8 cellular contexts compared by ENCODE assay signal in the genomic region with DNA sequence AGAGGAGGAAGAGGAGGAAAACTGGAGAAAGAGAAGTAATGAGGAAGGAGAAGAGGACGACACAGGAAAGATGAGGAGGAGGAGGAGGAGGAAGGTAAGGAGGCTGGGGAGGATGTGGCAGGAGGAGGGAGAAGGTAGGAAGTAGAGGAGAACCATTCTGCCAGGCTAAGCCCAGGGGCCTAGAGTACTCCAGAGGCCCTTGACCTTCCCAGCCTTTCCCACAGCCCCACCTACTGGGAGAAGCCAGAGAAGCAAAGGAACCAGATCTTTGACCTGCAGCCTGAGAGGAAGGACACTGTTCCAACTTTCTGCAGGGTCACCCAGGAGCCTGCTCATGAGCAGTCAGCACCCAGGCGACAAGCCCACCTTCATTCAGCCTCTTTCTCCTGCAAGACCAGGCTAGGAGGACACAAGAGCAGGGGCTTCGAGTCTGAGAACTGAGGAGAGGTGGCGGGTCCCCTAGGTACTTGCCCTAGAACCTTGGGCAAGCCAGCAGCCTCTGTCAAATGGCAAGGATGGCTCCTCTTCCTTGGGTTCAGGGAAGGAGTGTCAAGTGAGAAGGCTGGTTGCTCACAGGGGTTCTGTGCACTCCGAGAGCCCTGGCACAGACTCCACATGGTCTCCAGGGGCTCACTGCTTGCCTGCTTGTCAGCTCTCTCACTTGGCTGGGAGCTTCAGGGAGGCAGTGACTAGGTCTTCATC. TPM values are rescaled to one million over a fixed set of nuclear protein-coding genes. Genes with fewer than 3 reads are reported as not detected.
DNase-seq lines count a peak whose midpoint lies in the region; ATAC-seq and TF ChIP-seq lines count a peak whose summit lies in the region.

No MANE protein-coding gene starts in this region.

- TF ChIP-seq POLR2A in breast epithelium (IDR thresholded peaks at IDR 0.05), result no peak

- no peak overlapping the region for H2BK5ac ChIP-seq in mesendoderm (ENCODE audit: low read length)

- WGBS in mesendoderm (ENCODE audit: extremely low coverage, insufficient coverage, low lambda C conversion rate), result no CpG with 5 or more reads among the region's 5 CpGs

- DNase-seq in CD1c-positive myeloid dendritic cell (ENCODE audit: extremely low spot score), result peak; percentile 18
- DNase-seq in Kasumi-1 (lab: John Stamatoyannopoulos, UW), result peak; percentile 27 to 31
- peak in 1 of 2 donors; percentile 18 for DNase-seq in breast epithelium (ENCODE audit: low spot score in 2 of 2)
- peak; percentile 80 for DNase-seq in mesendoderm
- no peak for DNase-seq in AG20443 (ENCODE audit: low spot score)

- no peak overlapping the region for H4K8ac ChIP-seq in mesendoderm (ENCODE audit: low read depth, low read length)

- H3K18ac ChIP-seq in mesendoderm (ENCODE audit: low read length), result no peak overlapping the region

- no peak overlapping the region for H3K9ac ChIP-seq in mesendoderm (ENCODE audit: low read length)

- no peak overlapping the region for H3K23ac ChIP-seq in mesendoderm (ENCODE audit: low read length)

- H2AK5ac ChIP-seq in mesendoderm (ENCODE audit: low read length), result no peak overlapping the region

- no peaks in the 10 kb centered on the region for H3K79me2 ChIP-seq in mesendoderm (ENCODE audit: control insufficient read depth, insufficient read depth, low read length)

- H3K79me1 ChIP-seq in mesendoderm (ENCODE audit: low read length), result no peaks in the 10 kb centered on the region

- no peak for ATAC-seq in HG02981 (IDR thresholded peaks at IDR 0.05; ENCODE audit: unreplicated experiment)
- ATAC-seq in activated T-helper 17 cell treated with anti-CD3 and anti-CD28 coated beads, Interleukin-2, amount 50 U/mL, for 72 hours (replicated peaks), result no peak
- ATAC-seq in HG02610 (IDR thresholded peaks at IDR 0.05; ENCODE audit: unreplicated experiment), result no peak

- H2BK15ac ChIP-seq in mesendoderm (replicated peaks; ENCODE audit: low read depth), result no peak overlapping the region

- no peak overlapping the region for H3K4me3 ChIP-seq in breast epithelium
- no peak overlapping the region for H3K4me3 ChIP-seq in mesendoderm (ENCODE audit: low read length)

- no peak overlapping the region for H3K27ac Mint-ChIP-seq in activated T-helper 17 cell treated with anti-CD3 and anti-CD28 coated beads, Interleukin-2, amount 50 U/mL, for 72 hours

- H3K27ac ChIP-seq in breast epithelium (peak overlapping the region; percentile 50 to 96), mesendoderm (ENCODE audit: low read depth, low read length) (no peak overlapping the region)

- no peaks in the 10 kb centered on the region for H3K36me3 Mint-ChIP-seq in activated T-helper 17 cell treated with anti-CD3 and anti-CD28 coated beads, Interleukin-2, amount 50 U/mL, for 72 hours (ENCODE audit: low read depth)

- intact Hi-C loops in breast epithelium (cut with DNase I; ENCODE audit: low total_unique reads), result loop anchor here (5.0 kb wide), 1 partner anchor 34 kb away; no protein-coding TSS in a partner anchor

- no peak overlapping the region for H3K4me3 Mint-ChIP-seq in activated T-helper 17 cell treated with anti-CD3 and anti-CD28 coated beads, Interleukin-2, amount 50 U/mL, for 72 hours

- no peaks in the 10 kb centered on the region for H3K9me3 ChIP-seq in breast epithelium

- H3K36me3 ChIP-seq in breast epithelium (no peaks in the 10 kb centered on the region), mesendoderm (ENCODE audit: control insufficient read depth, insufficient read depth, low read length) (no peaks in the 10 kb centered on the region)

- H3K4ac ChIP-seq in mesendoderm (ENCODE audit: low read depth, low read length), result no peak overlapping the region

- peak overlapping the region; percentile 19 for H3K56ac ChIP-seq in mesendoderm (ENCODE audit: low read length)

- peaks cover 0 to 3% of the 10 kb centered on the region in 2 donors for H3K4me1 ChIP-seq in breast epithelium
- no peaks in the 10 kb centered on the region for H3K4me1 ChIP-seq in mesendoderm (ENCODE audit: control insufficient read depth, low read depth, low read length)

- no peak overlapping the region for H2BK120ac ChIP-seq in mesendoderm (ENCODE audit: low read depth, low read length)

- no peak overlapping the region for H3K4me2 ChIP-seq in mesendoderm (ENCODE audit: low read length)

- H3K27me3 Mint-ChIP-seq in activated T-helper 17 cell treated with anti-CD3 and anti-CD28 coated beads, Interleukin-2, amount 50 U/mL, for 72 hours, result peaks cover 27% of the 10 kb centered on the region

- H3K4me1 Mint-ChIP-seq in activated T-helper 17 cell treated with anti-CD3 and anti-CD28 coated beads, Interleukin-2, amount 50 U/mL, for 72 hours, result peaks cover 10% of the 10 kb centered on the region

- H4K5ac ChIP-seq in mesendoderm (ENCODE audit: low read length), result no peak overlapping the region

- H3K27me3 ChIP-seq in breast epithelium, result no peaks in the 10 kb centered on the region
- no peaks in the 10 kb centered on the region for H3K27me3 ChIP-seq in mesendoderm (ENCODE audit: insufficient read depth, low read length, poor library complexity)

- no peaks in the 10 kb centered on the region for H3K9me3 Mint-ChIP-seq in activated T-helper 17 cell treated with anti-CD3 and anti-CD28 coated beads, Interleukin-2, amount 50 U/mL, for 72 hours

- TF ChIP-seq CTCF in breast epithelium (IDR thresholded peaks at IDR 0.05), result no peak

RNA-seq across cellular contexts. Expression of a gene that starts 27.9 kb away (rescaled TPM):
- 10 to 100 TPM; 19.8 to 35.1 (median 33.3) TPM for total RNA-seq in breast epithelium
- 0.48 TPM for polyA plus RNA-seq in mesendoderm (2013, experiment 1 of 2)
- 0.36 TPM for polyA plus RNA-seq in mesendoderm (2013, experiment 2 of 2)
- 1 to 10 TPM in 1 of 2 donors, under 1 TPM in 1; 0.97 to 1.3 TPM for total RNA-seq in activated T-helper 17 cell treated with anti-CD3 and anti-CD28 coated beads, Interleukin-2, amount 50 U/mL, for 72 hours

RNA-seq across cellular contexts. Expression of a gene that starts 45.0 kb away (rescaled TPM):
- 10 to 100 TPM; 10.6 to 58.7 (median 45.9) TPM for total RNA-seq in breast epithelium
- 0.13 TPM for polyA plus RNA-seq in mesendoderm (2013, experiment 1 of 2)
- polyA plus RNA-seq in mesendoderm (2013, experiment 2 of 2), result 0.10 TPM
- not detected for total RNA-seq in activated T-helper 17 cell treated with anti-CD3 and anti-CD28 coated beads, Interleukin-2, amount 50 U/mL, for 72 hours

RNA-seq across cellular contexts. Expression of a gene that starts 57.0 kb away (rescaled TPM):
- 1 to 10 TPM in 2 of 3 donors, not detected in 1; 3.9 to 7.0 TPM for total RNA-seq in breast epithelium
- 0.51 TPM for polyA plus RNA-seq in mesendoderm (2013, experiment 1 of 2)
- 0.57 TPM for polyA plus RNA-seq in mesendoderm (2013, experiment 2 of 2)
- under 1 TPM in 1 of 2 donors, not detected in 1; 0.13 TPM for total RNA-seq in activated T-helper 17 cell treated with anti-CD3 and anti-CD28 coated beads, Interleukin-2, amount 50 U/mL, for 72 hours

Comparison
In these comparisons a context has a peak if more than half of its experiments do, and no peak if none do; other contexts are left out.
1. RNA of a gene that starts 27.9 kb away (total RNA-seq): 19.8 to 35.1 TPM in breast epithelium; 0.97 to 1.3 TPM in activated T-helper 17 cell treated with anti-CD3 and anti-CD28 coated beads, Interleukin-2, amount 50 U/mL, for 72 hours; every median in the first group is over 4 times any median in the second.
2. RNA of a gene that starts 45.0 kb away (total RNA-seq): 10.6 to 58.7 TPM in breast epithelium; not detected in activated T-helper 17 cell treated with anti-CD3 and anti-CD28 coated beads, Interleukin-2, amount 50 U/mL, for 72 hours; every median in the first group is over 10 times any median in the second.